Comparison of ENCODE assay signal across 10 cellular contexts in the genomic region with DNA sequence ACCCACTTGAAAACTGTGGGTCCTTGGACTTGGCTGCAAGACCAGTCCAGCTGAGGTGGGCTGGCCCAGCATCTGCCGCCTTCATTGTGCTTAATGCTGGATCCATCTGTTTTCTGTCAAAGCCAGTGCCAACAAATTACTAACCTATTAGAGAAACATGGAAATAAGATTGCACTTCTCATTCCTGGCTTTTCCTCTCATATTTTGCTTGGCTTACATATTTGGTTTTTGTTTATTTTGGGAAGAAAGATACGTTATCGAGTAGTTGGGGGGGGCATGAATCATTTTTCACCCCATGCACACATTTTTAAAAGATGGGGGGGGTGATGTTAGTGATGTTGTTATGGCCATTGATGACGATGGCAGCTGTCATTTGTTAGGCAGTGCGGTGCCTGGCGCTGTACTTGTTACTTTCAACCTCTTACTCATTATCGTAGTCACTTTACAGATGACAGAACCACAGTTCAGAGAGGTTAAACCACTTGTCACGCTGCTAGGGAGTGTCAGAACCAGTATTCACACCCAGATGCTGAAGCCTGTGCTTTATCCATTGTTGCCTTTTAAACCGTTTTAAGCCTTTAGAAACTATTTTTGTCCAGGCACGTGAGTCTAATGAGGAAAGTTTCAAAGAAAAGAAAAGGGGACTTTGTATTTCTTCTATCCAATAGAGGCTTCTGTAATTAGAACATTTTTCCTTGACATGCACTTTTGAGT.
A peak's percentile ranks its signal among the peaks of the same experiment; 100 is the strongest.
DNase-seq lines count a peak whose midpoint lies in the region; ATAC-seq and TF ChIP-seq lines count a peak whose summit lies in the region.
"Had no signal": no experiment of that assay in that cellular context is flagged by ENCODE, and none has a peak within 500 bp of the region (broad histone marks: within the 10 kb centered on the region; RNA-seq: fewer than 3 reads in every experiment).

No MANE protein-coding gene starts in this region.

- TF ChIP-seq CTCF in fibroblast of pulmonary artery (IDR thresholded peaks at IDR 0.05; ENCODE audit: low read length, missing control alignments): no peak

- DNase-seq in HCEC 1CT: peak; percentile 85
- peak; percentile 45 for DNase-seq in SK-N-DZ (ENCODE audit: low spot score)
- DNase-seq in fibroblast of pulmonary artery (ENCODE audit: low read depth): peak; percentile 92
- peak; percentile 7 for DNase-seq in stimulated activated CD8-positive, alpha-beta memory T cell treated with anti-CD3 and anti-CD28 coated beads, Interleukin-12 subunit alpha, Interleukin-12 subunit beta, amount 100 ng/mL, for 4 hours (ENCODE audit: low read depth)
- DNase-seq in NCI-H526 (lab: John Stamatoyannopoulos, UW): no peak
- DNase-seq: activated CD4-positive, alpha-beta T cell treated with anti-CD3 and anti-CD28 coated beads, Interleukin-2, amount 10 ng/mL, durations not matched to agents 7 days and 5 days; Kasumi-1; lower lobe of right lung had no signal

- ATAC-seq in GM21737 (IDR thresholded peaks at IDR 0.05; ENCODE audit: unreplicated experiment): no peak
- no peak for ATAC-seq in HG03039 (IDR thresholded peaks at IDR 0.05; ENCODE audit: unreplicated experiment)

- H3K4me3 ChIP-seq in fibroblast of pulmonary artery (replicated peaks; ENCODE audit: low read depth, low read length): no peak overlapping the region
- H3K4me3 ChIP-seq: lower lobe of right lung had no signal

Comparison
In these comparisons a context has a peak if more than half of its experiments do, and no peak if none do; other contexts are left out.
1. DNase-seq: peak in HCEC 1CT (single experiment), SK-N-DZ (single experiment), fibroblast of pulmonary artery (single experiment) and stimulated activated CD8-positive, alpha-beta memory T cell treated with anti-CD3 and anti-CD28 coated beads, Interleukin-12 subunit alpha, Interleukin-12 subunit beta, amount 100 ng/mL, for 4 hours (single experiment); none in NCI-H526 (0 of 2).